1 cellular context compared by ENCODE assay signal in genomic region chr9:15333376-15333881, GRCh38.
TF ChIP-seq lines count a peak whose summit lies in the region.

No MANE protein-coding gene starts in this region.

TF ChIP-seq in HepG2, 621 proteins besides CTCF, POLR2A, EP300 and RAD21 (continued from another document and continues in another):
- TF ChIP-seq, protein P1, sequence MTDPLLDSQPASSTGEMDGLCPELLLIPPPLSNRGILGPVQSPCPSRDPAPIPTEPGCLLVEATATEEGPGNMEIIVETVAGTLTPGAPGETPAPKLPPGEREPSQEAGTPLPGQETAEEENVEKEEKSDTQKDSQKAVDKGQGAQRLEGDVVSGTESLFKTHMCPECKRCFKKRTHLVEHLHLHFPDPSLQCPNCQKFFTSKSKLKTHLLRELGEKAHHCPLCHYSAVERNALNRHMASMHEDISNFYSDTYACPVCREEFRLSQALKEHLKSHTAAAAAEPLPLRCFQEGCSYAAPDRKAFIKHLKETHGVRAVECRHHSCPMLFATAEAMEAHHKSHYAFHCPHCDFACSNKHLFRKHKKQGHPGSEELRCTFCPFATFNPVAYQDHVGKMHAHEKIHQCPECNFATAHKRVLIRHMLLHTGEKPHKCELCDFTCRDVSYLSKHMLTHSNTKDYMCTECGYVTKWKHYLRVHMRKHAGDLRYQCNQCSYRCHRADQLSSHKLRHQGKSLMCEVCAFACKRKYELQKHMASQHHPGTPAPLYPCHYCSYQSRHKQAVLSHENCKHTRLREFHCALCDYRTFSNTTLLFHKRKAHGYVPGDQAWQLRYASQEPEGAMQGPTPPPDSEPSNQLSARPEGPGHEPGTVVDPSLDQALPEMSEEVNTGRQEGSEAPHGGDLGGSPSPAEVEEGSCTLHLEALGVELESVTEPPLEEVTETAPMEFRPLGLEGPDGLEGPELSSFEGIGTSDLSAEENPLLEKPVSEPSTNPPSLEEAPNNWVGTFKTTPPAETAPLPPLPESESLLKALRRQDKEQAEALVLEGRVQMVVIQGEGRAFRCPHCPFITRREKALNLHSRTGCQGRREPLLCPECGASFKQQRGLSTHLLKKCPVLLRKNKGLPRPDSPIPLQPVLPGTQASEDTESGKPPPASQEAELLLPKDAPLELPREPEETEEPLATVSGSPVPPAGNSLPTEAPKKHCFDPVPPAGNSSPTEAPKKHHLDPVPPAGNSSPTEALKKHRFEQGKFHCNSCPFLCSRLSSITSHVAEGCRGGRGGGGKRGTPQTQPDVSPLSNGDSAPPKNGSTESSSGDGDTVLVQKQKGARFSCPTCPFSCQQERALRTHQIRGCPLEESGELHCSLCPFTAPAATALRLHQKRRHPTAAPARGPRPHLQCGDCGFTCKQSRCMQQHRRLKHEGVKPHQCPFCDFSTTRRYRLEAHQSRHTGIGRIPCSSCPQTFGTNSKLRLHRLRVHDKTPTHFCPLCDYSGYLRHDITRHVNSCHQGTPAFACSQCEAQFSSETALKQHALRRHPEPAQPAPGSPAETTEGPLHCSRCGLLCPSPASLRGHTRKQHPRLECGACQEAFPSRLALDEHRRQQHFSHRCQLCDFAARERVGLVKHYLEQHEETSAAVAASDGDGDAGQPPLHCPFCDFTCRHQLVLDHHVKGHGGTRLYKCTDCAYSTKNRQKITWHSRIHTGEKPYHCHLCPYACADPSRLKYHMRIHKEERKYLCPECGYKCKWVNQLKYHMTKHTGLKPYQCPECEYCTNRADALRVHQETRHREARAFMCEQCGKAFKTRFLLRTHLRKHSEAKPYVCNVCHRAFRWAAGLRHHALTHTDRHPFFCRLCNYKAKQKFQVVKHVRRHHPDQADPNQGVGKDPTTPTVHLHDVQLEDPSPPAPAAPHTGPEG (CRISPR knock-in tag; IDR thresholded peaks at IDR 0.05) = no peak
- TF ChIP-seq TP53 (CRISPR knock-in tag; conservative IDR thresholded peaks at IDR 0.05) (no peak), ZNF800 (CRISPR knock-in tag; IDR thresholded peaks at IDR 0.05) (no peak), ZNF563 (CRISPR knock-in tag; IDR thresholded peaks at IDR 0.05) (no peak), U2AF2 (IDR thresholded peaks at IDR 0.05; ENCODE audit: low read depth, low read length) (no peak), RBM39 (IDR thresholded peaks at IDR 0.05; ENCODE audit: low read depth, low read length, poor library complexity, severe bottlenecking) (no peak), MATR3 (CRISPR knock-in tag; IDR thresholded peaks at IDR 0.05) (no peak), ZNF710 (CRISPR knock-in tag; IDR thresholded peaks at IDR 0.05; ENCODE audit: borderline replicate concordance) (peak; percentile 92), ZNF7 (CRISPR knock-in tag; IDR thresholded peaks at IDR 0.05) (no peak), HHEX (CRISPR knock-in tag; IDR thresholded peaks at IDR 0.05) (no peak), YEATS4 (CRISPR knock-in tag; IDR thresholded peaks at IDR 0.05; ENCODE audit: borderline replicate concordance) (0 out of 2 replicates have a peak, but pooled peaks have one; percentile 25), ISX (CRISPR knock-in tag; conservative IDR thresholded peaks at IDR 0.05) (no peak), IKZF4 (CRISPR knock-in tag; IDR thresholded peaks at IDR 0.05; ENCODE audit: borderline replicate concordance, low read depth, not compliant biosample characterization) (no peak), ELF4 (CRISPR knock-in tag; IDR thresholded peaks at IDR 0.05; ENCODE audit: borderline replicate concordance) (no peak), ZNF598 (CRISPR knock-in tag; IDR thresholded peaks at IDR 0.05; ENCODE audit: borderline replicate concordance) (no peak), PLRG1 (conservative IDR thresholded peaks at IDR 0.05) (no peak), RXRA (CRISPR knock-in tag; IDR thresholded peaks at IDR 0.05) (no peak; the same call in 1 of the 2 replicates), ZNF709 (CRISPR knock-in tag; IDR thresholded peaks at IDR 0.05) (no peak), ZNF629 (CRISPR knock-in tag; conservative IDR thresholded peaks at IDR 0.05) (no peak), PAX8 (CRISPR knock-in tag; IDR thresholded peaks at IDR 0.05; ENCODE audit: borderline replicate concordance) (no peak), ZNF232 (CRISPR knock-in tag; IDR thresholded peaks at IDR 0.05; ENCODE audit: borderline replicate concordance) (no peak), IKZF5 (CRISPR knock-in tag; IDR thresholded peaks at IDR 0.05) (0 out of 2 replicates have a peak, but pooled peaks have one; percentile 45), KAT8 (CRISPR knock-in tag; IDR thresholded peaks at IDR 0.05) (peak; percentile 50), NFIC (IDR thresholded peaks at IDR 0.05; ENCODE audit: low read length) (peak; percentile 58)
- TF ChIP-seq, protein P2, sequence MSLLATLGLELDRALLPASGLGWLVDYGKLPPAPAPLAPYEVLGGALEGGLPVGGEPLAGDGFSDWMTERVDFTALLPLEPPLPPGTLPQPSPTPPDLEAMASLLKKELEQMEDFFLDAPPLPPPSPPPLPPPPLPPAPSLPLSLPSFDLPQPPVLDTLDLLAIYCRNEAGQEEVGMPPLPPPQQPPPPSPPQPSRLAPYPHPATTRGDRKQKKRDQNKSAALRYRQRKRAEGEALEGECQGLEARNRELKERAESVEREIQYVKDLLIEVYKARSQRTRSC (CRISPR knock-in tag; IDR thresholded peaks at IDR 0.05; ENCODE audit: low read depth) = no peak
- TF ChIP-seq, protein P3, sequence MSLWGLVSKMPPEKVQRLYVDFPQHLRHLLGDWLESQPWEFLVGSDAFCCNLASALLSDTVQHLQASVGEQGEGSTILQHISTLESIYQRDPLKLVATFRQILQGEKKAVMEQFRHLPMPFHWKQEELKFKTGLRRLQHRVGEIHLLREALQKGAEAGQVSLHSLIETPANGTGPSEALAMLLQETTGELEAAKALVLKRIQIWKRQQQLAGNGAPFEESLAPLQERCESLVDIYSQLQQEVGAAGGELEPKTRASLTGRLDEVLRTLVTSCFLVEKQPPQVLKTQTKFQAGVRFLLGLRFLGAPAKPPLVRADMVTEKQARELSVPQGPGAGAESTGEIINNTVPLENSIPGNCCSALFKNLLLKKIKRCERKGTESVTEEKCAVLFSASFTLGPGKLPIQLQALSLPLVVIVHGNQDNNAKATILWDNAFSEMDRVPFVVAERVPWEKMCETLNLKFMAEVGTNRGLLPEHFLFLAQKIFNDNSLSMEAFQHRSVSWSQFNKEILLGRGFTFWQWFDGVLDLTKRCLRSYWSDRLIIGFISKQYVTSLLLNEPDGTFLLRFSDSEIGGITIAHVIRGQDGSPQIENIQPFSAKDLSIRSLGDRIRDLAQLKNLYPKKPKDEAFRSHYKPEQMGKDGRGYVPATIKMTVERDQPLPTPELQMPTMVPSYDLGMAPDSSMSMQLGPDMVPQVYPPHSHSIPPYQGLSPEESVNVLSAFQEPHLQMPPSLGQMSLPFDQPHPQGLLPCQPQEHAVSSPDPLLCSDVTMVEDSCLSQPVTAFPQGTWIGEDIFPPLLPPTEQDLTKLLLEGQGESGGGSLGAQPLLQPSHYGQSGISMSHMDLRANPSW (CRISPR knock-in tag; IDR thresholded peaks at IDR 0.05; ENCODE audit: borderline replicate concordance) = no peak
- TF ChIP-seq, protein P4, sequence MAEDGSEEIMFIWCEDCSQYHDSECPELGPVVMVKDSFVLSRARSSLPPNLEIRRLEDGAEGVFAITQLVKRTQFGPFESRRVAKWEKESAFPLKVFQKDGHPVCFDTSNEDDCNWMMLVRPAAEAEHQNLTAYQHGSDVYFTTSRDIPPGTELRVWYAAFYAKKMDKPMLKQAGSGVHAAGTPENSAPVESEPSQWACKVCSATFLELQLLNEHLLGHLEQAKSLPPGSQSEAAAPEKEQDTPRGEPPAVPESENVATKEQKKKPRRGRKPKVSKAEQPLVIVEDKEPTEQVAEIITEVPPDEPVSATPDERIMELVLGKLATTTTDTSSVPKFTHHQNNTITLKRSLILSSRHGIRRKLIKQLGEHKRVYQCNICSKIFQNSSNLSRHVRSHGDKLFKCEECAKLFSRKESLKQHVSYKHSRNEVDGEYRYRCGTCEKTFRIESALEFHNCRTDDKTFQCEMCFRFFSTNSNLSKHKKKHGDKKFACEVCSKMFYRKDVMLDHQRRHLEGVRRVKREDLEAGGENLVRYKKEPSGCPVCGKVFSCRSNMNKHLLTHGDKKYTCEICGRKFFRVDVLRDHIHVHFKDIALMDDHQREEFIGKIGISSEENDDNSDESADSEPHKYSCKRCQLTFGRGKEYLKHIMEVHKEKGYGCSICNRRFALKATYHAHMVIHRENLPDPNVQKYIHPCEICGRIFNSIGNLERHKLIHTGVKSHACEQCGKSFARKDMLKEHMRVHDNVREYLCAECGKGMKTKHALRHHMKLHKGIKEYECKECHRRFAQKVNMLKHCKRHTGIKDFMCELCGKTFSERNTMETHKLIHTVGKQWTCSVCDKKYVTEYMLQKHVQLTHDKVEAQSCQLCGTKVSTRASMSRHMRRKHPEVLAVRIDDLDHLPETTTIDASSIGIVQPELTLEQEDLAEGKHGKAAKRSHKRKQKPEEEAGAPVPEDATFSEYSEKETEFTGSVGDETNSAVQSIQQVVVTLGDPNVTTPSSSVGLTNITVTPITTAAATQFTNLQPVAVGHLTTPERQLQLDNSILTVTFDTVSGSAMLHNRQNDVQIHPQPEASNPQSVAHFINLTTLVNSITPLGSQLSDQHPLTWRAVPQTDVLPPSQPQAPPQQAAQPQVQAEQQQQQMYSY (CRISPR knock-in tag; IDR thresholded peaks at IDR 0.05) = 0 out of 2 replicates have a peak, but pooled peaks have one; percentile 37
- TF ChIP-seq, protein P5, sequence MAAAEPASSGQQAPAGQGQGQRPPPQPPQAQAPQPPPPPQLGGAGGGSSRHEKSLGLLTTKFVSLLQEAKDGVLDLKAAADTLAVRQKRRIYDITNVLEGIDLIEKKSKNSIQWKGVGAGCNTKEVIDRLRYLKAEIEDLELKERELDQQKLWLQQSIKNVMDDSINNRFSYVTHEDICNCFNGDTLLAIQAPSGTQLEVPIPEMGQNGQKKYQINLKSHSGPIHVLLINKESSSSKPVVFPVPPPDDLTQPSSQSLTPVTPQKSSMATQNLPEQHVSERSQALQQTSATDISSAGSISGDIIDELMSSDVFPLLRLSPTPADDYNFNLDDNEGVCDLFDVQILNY (CRISPR knock-in tag; conservative IDR thresholded peaks at IDR 0.05) = no peak
- TF ChIP-seq, protein P6, sequence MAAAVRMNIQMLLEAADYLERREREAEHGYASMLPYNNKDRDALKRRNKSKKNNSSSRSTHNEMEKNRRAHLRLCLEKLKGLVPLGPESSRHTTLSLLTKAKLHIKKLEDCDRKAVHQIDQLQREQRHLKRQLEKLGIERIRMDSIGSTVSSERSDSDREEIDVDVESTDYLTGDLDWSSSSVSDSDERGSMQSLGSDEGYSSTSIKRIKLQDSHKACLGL (CRISPR knock-in tag; IDR thresholded peaks at IDR 0.05) = no peak
- TF ChIP-seq, protein P7, sequence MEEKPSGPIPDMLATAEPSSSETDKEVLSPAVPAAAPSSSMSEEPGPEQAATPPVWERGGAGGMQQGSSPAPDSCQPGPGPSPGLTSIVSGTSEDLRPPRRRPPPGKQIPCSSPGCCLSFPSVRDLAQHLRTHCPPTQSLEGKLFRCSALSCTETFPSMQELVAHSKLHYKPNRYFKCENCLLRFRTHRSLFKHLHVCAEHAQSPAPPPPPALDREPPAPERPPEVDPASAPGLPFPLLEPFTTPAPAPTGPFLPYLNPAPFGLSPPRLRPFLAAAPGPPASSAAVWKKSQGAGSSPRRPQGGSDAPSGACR (CRISPR knock-in tag; IDR thresholded peaks at IDR 0.05) = no peak
- TF ChIP-seq, protein P8, sequence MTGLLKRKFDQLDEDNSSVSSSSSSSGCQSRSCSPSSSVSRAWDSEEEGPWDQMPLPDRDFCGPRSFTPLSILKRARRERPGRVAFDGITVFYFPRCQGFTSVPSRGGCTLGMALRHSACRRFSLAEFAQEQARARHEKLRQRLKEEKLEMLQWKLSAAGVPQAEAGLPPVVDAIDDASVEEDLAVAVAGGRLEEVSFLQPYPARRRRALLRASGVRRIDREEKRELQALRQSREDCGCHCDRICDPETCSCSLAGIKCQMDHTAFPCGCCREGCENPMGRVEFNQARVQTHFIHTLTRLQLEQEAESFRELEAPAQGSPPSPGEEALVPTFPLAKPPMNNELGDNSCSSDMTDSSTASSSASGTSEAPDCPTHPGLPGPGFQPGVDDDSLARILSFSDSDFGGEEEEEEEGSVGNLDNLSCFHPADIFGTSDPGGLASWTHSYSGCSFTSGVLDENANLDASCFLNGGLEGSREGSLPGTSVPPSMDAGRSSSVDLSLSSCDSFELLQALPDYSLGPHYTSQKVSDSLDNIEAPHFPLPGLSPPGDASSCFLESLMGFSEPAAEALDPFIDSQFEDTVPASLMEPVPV (CRISPR knock-in tag; IDR thresholded peaks at IDR 0.05) = no peak
- TF ChIP-seq, protein P9, sequence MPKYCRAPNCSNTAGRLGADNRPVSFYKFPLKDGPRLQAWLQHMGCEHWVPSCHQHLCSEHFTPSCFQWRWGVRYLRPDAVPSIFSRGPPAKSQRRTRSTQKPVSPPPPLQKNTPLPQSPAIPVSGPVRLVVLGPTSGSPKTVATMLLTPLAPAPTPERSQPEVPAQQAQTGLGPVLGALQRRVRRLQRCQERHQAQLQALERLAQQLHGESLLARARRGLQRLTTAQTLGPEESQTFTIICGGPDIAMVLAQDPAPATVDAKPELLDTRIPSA (CRISPR knock-in tag; IDR thresholded peaks at IDR 0.05; ENCODE audit: borderline replicate concordance) = no peak
